15 cellular contexts compared by ENCODE assay signal in the genomic region with DNA sequence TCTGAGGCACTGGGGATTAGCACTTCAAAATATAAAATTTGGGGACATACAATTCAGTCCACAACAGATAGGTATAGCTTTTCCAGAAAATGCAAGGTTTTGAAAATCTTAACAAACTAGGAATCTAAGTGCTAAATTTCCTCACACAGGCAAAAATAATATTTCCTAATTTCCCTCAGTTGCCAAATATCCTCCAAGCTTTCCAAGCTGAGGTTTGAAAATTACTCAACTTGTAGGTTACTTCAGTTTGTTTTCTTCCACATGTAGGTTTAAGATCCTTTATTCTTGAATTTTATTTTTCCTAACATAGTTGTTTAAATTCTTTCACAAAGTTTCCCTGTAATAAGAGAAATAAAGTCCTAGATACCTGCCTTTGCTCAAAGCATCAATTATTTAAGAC.
DNase-seq lines count a peak whose midpoint lies in the region; ATAC-seq and TF ChIP-seq lines count a peak whose summit lies in the region.
"Had no signal": no experiment of that assay in that cellular context is flagged by ENCODE, and none has a peak within 500 bp of the region (broad histone marks: within the 10 kb centered on the region; RNA-seq: fewer than 3 reads in every experiment).

No MANE protein-coding gene starts in this region.

- peaks cover 15% of the 10 kb centered on the region in 2 experiments for H3K4me1 ChIP-seq in neutrophil (ENCODE audit: control insufficient read depth in 1 of 2, insufficient read depth in 1 of 2, low read depth in 1 of 2, low read length in 1 of 2)
- H3K4me1 ChIP-seq: BLaER1 had no signal

- H3K27me3 ChIP-seq in neutrophil, result no peaks in the 10 kb centered on the region
- H3K27me3 ChIP-seq: BLaER1 had no signal

- no peak for TF ChIP-seq CTCF in neutrophil (IDR thresholded peaks at IDR 0.05)

- H3K4me3 ChIP-seq in neutrophil (ENCODE audit: low read depth in 1 of 2, low read length in 1 of 2), result no peak overlapping the region
- H3K4me3 ChIP-seq: BLaER1, GM12878 had no signal

- DNase-seq in AML-193 (lab: John Stamatoyannopoulos, UW) (peak; percentile 13 to 24), amniotic epithelial cell (ENCODE audit: low read depth) (peak; percentile 22), CD1c-positive myeloid dendritic cell (ENCODE audit: extremely low spot score) (no peak), NCI-H526 treated with DMSO at 0.1 percent for 48 hours (lab: John Stamatoyannopoulos, UW) (no peak)
- DNase-seq: ACHN; Calu3; CD8-positive, alpha-beta T cell; DND-41; EL; GOT3; H7 had no signal

- H3K36me3 ChIP-seq in neutrophil, result no peaks in the 10 kb centered on the region
- H3K36me3 ChIP-seq: BLaER1 had no signal

- H3K9me3 ChIP-seq in neutrophil, result no peaks in the 10 kb centered on the region
- H3K9me3 ChIP-seq: BLaER1 had no signal

- ATAC-seq in HG03159 (IDR thresholded peaks at IDR 0.05; ENCODE audit: unreplicated experiment), result no peak
- ATAC-seq: CD8-positive, alpha-beta T cell; GM12878 had no signal

- peak overlapping the region; percentile 23 for H3K27ac ChIP-seq in neutrophil
- H3K27ac ChIP-seq: BLaER1 had no signal

Comparison
In these comparisons a context has a peak if more than half of its experiments do, and no peak if none do; other contexts are left out.
1. DNase-seq: peak in AML-193 (2 of 2) and amniotic epithelial cell (single experiment); none in CD1c-positive myeloid dendritic cell (single experiment) and NCI-H526 treated with DMSO at 0.1 percent for 48 hours (single experiment).